Comparison of ENCODE assay signal across 1 cellular context in genomic region chr22:45272498-45272897, GRCh38.
TF ChIP-seq lines count a peak whose summit lies in the region.

No MANE protein-coding gene starts in this region.

TF ChIP-seq in HepG2, 621 proteins besides CTCF, POLR2A, EP300 and RAD21 (continued from another document and continues in another):
- TF ChIP-seq MED1 (CRISPR knock-in tag; IDR thresholded peaks at IDR 0.05): peak; percentile 76
- TF ChIP-seq ZNF414 (CRISPR knock-in tag; IDR thresholded peaks at IDR 0.05): no peak
- no peak for TF ChIP-seq ZFP36 (IDR thresholded peaks at IDR 0.05; ENCODE audit: borderline replicate concordance, low read depth, low read length, partially characterized antibody)
- TF ChIP-seq PPARG (CRISPR knock-in tag; conservative IDR thresholded peaks at IDR 0.05): no peak
- TF ChIP-seq DNMT3B (CRISPR knock-in tag; conservative IDR thresholded peaks at IDR 0.05): no peak
- no peak for TF ChIP-seq ZHX2 (IDR thresholded peaks at IDR 0.05; ENCODE audit: low read depth)
- no peak for TF ChIP-seq ZHX2 (CRISPR knock-in tag; IDR thresholded peaks at IDR 0.05; ENCODE audit: borderline replicate concordance)
- no peak for TF ChIP-seq POGK (CRISPR knock-in tag; conservative IDR thresholded peaks at IDR 0.05)
- no peak for TF ChIP-seq REL (CRISPR knock-in tag; conservative IDR thresholded peaks at IDR 0.05)
- TF ChIP-seq ZSCAN25 (CRISPR knock-in tag; IDR thresholded peaks at IDR 0.05): no peak
- TF ChIP-seq GMEB2 (CRISPR knock-in tag; IDR thresholded peaks at IDR 0.05; ENCODE audit: low read depth): no peak
- no peak for TF ChIP-seq ZNF883 (CRISPR knock-in tag; IDR thresholded peaks at IDR 0.05; ENCODE audit: not compliant biosample characterization)
- 0 out of 2 replicates have a peak, but pooled peaks have one; percentile 17 for TF ChIP-seq RXRA (CRISPR knock-in tag; IDR thresholded peaks at IDR 0.05)
- TF ChIP-seq ZNF138 (CRISPR knock-in tag; IDR thresholded peaks at IDR 0.05; ENCODE audit: low read depth): no peak
- peak; percentile 81 for TF ChIP-seq PATZ1 (CRISPR knock-in tag; IDR thresholded peaks at IDR 0.05)
- TF ChIP-seq MTA1 (CRISPR knock-in tag; IDR thresholded peaks at IDR 0.05; ENCODE audit: borderline replicate concordance): no peak
- TF ChIP-seq ZNF703 (CRISPR knock-in tag; IDR thresholded peaks at IDR 0.05; ENCODE audit: borderline replicate concordance): no peak
- no peak for TF ChIP-seq ZNF775 (CRISPR knock-in tag; IDR thresholded peaks at IDR 0.05; ENCODE audit: borderline replicate concordance)
- peak; percentile 85 for TF ChIP-seq PAXIP1 (CRISPR knock-in tag; conservative IDR thresholded peaks at IDR 0.05)
- TF ChIP-seq PITX1 (CRISPR knock-in tag; IDR thresholded peaks at IDR 0.05): peak; percentile 68
- no peak for TF ChIP-seq ATAD3A (CRISPR knock-in tag; IDR thresholded peaks at IDR 0.05)
- TF ChIP-seq ZNF484 (CRISPR knock-in tag; IDR thresholded peaks at IDR 0.05; ENCODE audit: borderline replicate concordance, low read depth): no peak
- TF ChIP-seq ZNF331 (CRISPR knock-in tag; IDR thresholded peaks at IDR 0.05): no peak
- TF ChIP-seq HNF4A (CRISPR knock-in tag; IDR thresholded peaks at IDR 0.05): peak; percentile 85
- TF ChIP-seq CHCHD3 (CRISPR knock-in tag; IDR thresholded peaks at IDR 0.05): no peak
- TF ChIP-seq U2AF2 (IDR thresholded peaks at IDR 0.05; ENCODE audit: low read depth, low read length): no peak
- TF ChIP-seq MXD4 (CRISPR knock-in tag; IDR thresholded peaks at IDR 0.05): no peak
- TF ChIP-seq SP4 (CRISPR knock-in tag; IDR thresholded peaks at IDR 0.05): no peak; the same call in 1 of the 2 replicates
- TF ChIP-seq ZNF674 (CRISPR knock-in tag; IDR thresholded peaks at IDR 0.05; ENCODE audit: low read depth): no peak
- no peak for TF ChIP-seq SMARCC2 (IDR thresholded peaks at IDR 0.05)
- no peak for TF ChIP-seq ZNF253 (CRISPR knock-in tag; IDR thresholded peaks at IDR 0.05; ENCODE audit: borderline replicate concordance)
- peak; percentile 19 for TF ChIP-seq AGO2 (optimal IDR thresholded peaks at IDR 0.05; ENCODE audit: low read depth, low read length)
- TF ChIP-seq ZNF451 (CRISPR knock-in tag; IDR thresholded peaks at IDR 0.05): no peak
- TF ChIP-seq HOXA7 (CRISPR knock-in tag; IDR thresholded peaks at IDR 0.05): no peak
- TF ChIP-seq ZMYM2 (CRISPR knock-in tag; IDR thresholded peaks at IDR 0.05): no peak
- TF ChIP-seq KDM6A (CRISPR knock-in tag; IDR thresholded peaks at IDR 0.05; ENCODE audit: low read depth): peak; percentile 29; the same call in 1 of the 2 replicates
- no peak for TF ChIP-seq FLYWCH1 (CRISPR knock-in tag; IDR thresholded peaks at IDR 0.05)
- TF ChIP-seq ARNT2 (CRISPR knock-in tag; IDR thresholded peaks at IDR 0.05; ENCODE audit: low read depth): 0 out of 2 replicates have a peak, but pooled peaks have one; percentile 2
- no peak for TF ChIP-seq NR2F2 (IDR thresholded peaks at IDR 0.05; ENCODE audit: borderline replicate concordance, low read depth)
- TF ChIP-seq ZUFSP (CRISPR knock-in tag; IDR thresholded peaks at IDR 0.05; ENCODE audit: borderline replicate concordance): no peak
- peak; percentile 83 for TF ChIP-seq ZNF687 (CRISPR knock-in tag; IDR thresholded peaks at IDR 0.05)
- no peak for TF ChIP-seq ISL2 (CRISPR knock-in tag; IDR thresholded peaks at IDR 0.05)
- no peak for TF ChIP-seq THYN1 (CRISPR knock-in tag; IDR thresholded peaks at IDR 0.05; ENCODE audit: borderline replicate concordance, low read depth)
